Comparison of ENCODE assay signal across 1 cellular context in the genomic region with DNA sequence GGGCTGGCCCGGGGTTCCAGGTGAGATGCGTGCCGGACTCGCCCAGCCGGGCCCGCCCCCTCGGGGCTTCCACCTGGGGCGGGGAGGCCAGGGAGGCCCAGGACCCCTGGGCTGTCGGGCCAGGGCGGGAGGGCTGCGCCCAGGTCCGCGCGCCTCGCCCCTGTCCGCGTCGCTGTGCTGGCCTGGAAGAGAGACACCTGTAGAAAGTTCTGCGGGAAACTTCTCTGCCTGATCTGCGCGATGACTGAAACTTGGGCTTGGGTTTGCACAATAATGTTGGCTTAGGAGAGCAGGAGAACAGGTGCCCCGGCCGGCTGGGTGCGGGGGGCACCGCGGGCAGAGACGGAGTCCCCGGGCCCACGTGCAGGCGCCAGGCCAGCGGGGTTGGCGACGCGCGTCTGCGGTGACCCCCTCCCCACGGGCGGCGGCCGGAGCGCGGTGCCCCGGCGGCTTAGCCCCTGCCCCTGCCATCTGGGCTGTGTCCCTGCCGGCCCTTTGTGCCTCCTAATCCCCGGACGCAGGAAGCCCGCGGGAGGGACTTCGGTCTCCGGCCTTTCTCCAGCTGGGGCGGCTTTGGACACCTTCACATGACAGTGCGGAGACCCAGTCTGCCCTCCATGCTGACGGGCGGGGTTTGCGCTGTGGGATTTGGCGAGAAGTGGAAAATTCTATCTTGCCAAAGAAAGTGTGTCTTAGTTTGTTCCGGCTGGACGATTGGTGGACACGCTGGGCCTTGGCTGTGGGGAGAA.
A peak's percentile ranks its signal among the peaks of the same experiment; 100 is the strongest.
TF ChIP-seq lines count a peak whose summit lies in the region.

No MANE protein-coding gene starts in this region.

TF ChIP-seq in HepG2, 621 proteins besides CTCF, POLR2A, EP300 and RAD21 (continues in another document):
- TF ChIP-seq ARID4A (CRISPR knock-in tag; IDR thresholded peaks at IDR 0.05; ENCODE audit: borderline replicate concordance) (peak; percentile 69; the same call in 1 of the 2 replicates), ZNF782 (CRISPR knock-in tag; IDR thresholded peaks at IDR 0.05; ENCODE audit: borderline replicate concordance) (0 out of 2 replicates have a peak, but pooled peaks have one; percentile 28), PLRG1 (conservative IDR thresholded peaks at IDR 0.05) (no peak), ZNF10 (CRISPR knock-in tag; IDR thresholded peaks at IDR 0.05; ENCODE audit: borderline replicate concordance, low read depth) (no peak), ZBTB33 (CRISPR knock-in tag; IDR thresholded peaks at IDR 0.05) (no peak), HMGXB4 (CRISPR knock-in tag; IDR thresholded peaks at IDR 0.05; ENCODE audit: borderline replicate concordance in 1 of 2, low read depth in 1 of 2) (peak in 1 of 2 experiments; percentile 69; a peak in 2 of 4 replicates), ZNF670 (CRISPR knock-in tag; IDR thresholded peaks at IDR 0.05; ENCODE audit: borderline replicate concordance) (no peak), ZNF766 (CRISPR knock-in tag; IDR thresholded peaks at IDR 0.05; ENCODE audit: borderline replicate concordance) (0 out of 2 replicates have a peak, but pooled peaks have one; percentile 66), ZNF354B (CRISPR knock-in tag; IDR thresholded peaks at IDR 0.05) (0 out of 2 replicates have a peak, but pooled peaks have one; percentile 46), TBL1XR1 (IDR thresholded peaks at IDR 0.05; ENCODE audit: borderline replicate concordance, low read length, partially characterized antibody) (no peak), ZFP41 (CRISPR knock-in tag; IDR thresholded peaks at IDR 0.05; ENCODE audit: borderline replicate concordance) (peak; percentile 15; the same call in 1 of the 2 replicates), ZNF160 (CRISPR knock-in tag; IDR thresholded peaks at IDR 0.05) (peak; percentile 34; the same call in 1 of the 2 replicates), SOX13 (IDR thresholded peaks at IDR 0.05) (no peak), SOX13 (CRISPR knock-in tag; conservative IDR thresholded peaks at IDR 0.05 in 1 of 2, IDR thresholded peaks at IDR 0.05 in 1 of 2) (no peak), KDM5A (IDR thresholded peaks at IDR 0.05; ENCODE audit: borderline replicate concordance, low read length) (no peak), CENPT (CRISPR knock-in tag; IDR thresholded peaks at IDR 0.05; ENCODE audit: low read depth) (no peak), ARNTL (CRISPR knock-in tag; IDR thresholded peaks at IDR 0.05) (no peak), ZNF564 (CRISPR knock-in tag; IDR thresholded peaks at IDR 0.05) (0 out of 2 replicates have a peak, but pooled peaks have one; percentile 32), ZNF530 (CRISPR knock-in tag; IDR thresholded peaks at IDR 0.05; ENCODE audit: low read depth) (no peak), ZNF644 (CRISPR knock-in tag; IDR thresholded peaks at IDR 0.05; ENCODE audit: low read depth) (no peak), ATRX (CRISPR knock-in tag; IDR thresholded peaks at IDR 0.05; ENCODE audit: borderline replicate concordance) (no peak), ZZZ3 (CRISPR knock-in tag; IDR thresholded peaks at IDR 0.05; ENCODE audit: borderline replicate concordance) (no peak), ZSCAN5A (CRISPR knock-in tag; IDR thresholded peaks at IDR 0.05; ENCODE audit: borderline replicate concordance) (no peak), KLF11 (CRISPR knock-in tag; IDR thresholded peaks at IDR 0.05) (no peak), TGIF2 (CRISPR knock-in tag; IDR thresholded peaks at IDR 0.05) (peak; percentile 36; the same call in 1 of the 2 replicates), SIX4 (CRISPR knock-in tag; IDR thresholded peaks at IDR 0.05) (no peak), ZNF777 (CRISPR knock-in tag; IDR thresholded peaks at IDR 0.05) (peak; percentile 45)
- TF ChIP-seq, protein P1, sequence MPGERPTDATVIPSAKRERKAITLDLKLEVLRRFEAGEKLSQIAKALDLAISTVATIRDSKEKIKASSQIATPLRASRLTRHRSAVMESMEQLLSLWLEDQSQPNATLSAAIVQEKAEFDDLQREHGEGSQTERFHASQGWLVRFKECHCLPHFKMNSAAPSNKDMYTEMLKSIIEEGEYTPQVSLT (CRISPR knock-in tag; IDR thresholded peaks at IDR 0.05; ENCODE audit: borderline replicate concordance, low read depth): no peak; the same call in 1 of the 2 replicates
- TF ChIP-seq, protein P2, sequence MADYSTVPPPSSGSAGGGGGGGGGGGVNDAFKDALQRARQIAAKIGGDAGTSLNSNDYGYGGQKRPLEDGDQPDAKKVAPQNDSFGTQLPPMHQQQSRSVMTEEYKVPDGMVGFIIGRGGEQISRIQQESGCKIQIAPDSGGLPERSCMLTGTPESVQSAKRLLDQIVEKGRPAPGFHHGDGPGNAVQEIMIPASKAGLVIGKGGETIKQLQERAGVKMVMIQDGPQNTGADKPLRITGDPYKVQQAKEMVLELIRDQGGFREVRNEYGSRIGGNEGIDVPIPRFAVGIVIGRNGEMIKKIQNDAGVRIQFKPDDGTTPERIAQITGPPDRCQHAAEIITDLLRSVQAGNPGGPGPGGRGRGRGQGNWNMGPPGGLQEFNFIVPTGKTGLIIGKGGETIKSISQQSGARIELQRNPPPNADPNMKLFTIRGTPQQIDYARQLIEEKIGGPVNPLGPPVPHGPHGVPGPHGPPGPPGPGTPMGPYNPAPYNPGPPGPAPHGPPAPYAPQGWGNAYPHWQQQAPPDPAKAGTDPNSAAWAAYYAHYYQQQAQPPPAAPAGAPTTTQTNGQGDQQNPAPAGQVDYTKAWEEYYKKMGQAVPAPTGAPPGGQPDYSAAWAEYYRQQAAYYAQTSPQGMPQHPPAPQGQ (CRISPR knock-in tag; IDR thresholded peaks at IDR 0.05; ENCODE audit: borderline replicate concordance): no peak
- TF ChIP-seq, protein P3, sequence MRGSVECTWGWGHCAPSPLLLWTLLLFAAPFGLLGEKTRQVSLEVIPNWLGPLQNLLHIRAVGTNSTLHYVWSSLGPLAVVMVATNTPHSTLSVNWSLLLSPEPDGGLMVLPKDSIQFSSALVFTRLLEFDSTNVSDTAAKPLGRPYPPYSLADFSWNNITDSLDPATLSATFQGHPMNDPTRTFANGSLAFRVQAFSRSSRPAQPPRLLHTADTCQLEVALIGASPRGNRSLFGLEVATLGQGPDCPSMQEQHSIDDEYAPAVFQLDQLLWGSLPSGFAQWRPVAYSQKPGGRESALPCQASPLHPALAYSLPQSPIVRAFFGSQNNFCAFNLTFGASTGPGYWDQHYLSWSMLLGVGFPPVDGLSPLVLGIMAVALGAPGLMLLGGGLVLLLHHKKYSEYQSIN (CRISPR knock-in tag; IDR thresholded peaks at IDR 0.05; ENCODE audit: borderline replicate concordance): no peak
- TF ChIP-seq, protein P4, sequence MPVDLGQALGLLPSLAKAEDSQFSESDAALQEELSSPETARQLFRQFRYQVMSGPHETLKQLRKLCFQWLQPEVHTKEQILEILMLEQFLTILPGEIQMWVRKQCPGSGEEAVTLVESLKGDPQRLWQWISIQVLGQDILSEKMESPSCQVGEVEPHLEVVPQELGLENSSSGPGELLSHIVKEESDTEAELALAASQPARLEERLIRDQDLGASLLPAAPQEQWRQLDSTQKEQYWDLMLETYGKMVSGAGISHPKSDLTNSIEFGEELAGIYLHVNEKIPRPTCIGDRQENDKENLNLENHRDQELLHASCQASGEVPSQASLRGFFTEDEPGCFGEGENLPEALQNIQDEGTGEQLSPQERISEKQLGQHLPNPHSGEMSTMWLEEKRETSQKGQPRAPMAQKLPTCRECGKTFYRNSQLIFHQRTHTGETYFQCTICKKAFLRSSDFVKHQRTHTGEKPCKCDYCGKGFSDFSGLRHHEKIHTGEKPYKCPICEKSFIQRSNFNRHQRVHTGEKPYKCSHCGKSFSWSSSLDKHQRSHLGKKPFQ (CRISPR knock-in tag; IDR thresholded peaks at IDR 0.05; ENCODE audit: insufficient replicate concordance): peak; percentile 63
- TF ChIP-seq, protein P5, sequence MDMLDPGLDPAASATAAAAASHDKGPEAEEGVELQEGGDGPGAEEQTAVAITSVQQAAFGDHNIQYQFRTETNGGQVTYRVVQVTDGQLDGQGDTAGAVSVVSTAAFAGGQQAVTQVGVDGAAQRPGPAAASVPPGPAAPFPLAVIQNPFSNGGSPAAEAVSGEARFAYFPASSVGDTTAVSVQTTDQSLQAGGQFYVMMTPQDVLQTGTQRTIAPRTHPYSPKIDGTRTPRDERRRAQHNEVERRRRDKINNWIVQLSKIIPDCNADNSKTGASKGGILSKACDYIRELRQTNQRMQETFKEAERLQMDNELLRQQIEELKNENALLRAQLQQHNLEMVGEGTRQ (IDR thresholded peaks at IDR 0.05; ENCODE audit: low read depth, low read length): no peak
- TF ChIP-seq, protein P5 (CRISPR knock-in tag; IDR thresholded peaks at IDR 0.05; ENCODE audit: borderline replicate concordance): no peak
- TF ChIP-seq, protein P6, sequence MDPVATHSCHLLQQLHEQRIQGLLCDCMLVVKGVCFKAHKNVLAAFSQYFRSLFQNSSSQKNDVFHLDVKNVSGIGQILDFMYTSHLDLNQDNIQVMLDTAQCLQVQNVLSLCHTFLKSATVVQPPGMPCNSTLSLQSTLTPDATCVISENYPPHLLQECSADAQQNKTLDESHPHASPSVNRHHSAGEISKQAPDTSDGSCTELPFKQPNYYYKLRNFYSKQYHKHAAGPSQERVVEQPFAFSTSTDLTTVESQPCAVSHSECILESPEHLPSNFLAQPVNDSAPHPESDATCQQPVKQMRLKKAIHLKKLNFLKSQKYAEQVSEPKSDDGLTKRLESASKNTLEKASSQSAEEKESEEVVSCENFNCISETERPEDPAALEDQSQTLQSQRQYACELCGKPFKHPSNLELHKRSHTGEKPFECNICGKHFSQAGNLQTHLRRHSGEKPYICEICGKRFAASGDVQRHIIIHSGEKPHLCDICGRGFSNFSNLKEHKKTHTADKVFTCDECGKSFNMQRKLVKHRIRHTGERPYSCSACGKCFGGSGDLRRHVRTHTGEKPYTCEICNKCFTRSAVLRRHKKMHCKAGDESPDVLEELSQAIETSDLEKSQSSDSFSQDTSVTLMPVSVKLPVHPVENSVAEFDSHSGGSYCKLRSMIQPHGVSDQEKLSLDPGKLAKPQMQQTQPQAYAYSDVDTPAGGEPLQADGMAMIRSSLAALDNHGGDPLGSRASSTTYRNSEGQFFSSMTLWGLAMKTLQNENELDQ (CRISPR knock-in tag; IDR thresholded peaks at IDR 0.05; ENCODE audit: borderline replicate concordance): no peak
